2 cellular contexts compared by ENCODE assay signal in genomic region chrX:22634751-22635150, GRCh38.
TF ChIP-seq lines count a peak whose summit lies in the region.

No MANE protein-coding gene starts in this region.

TF ChIP-seq in IMR-90, 13 proteins besides CTCF, POLR2A, EP300 and RAD21 (continued from another document):
- TF ChIP-seq USF2 (IDR thresholded peaks at IDR 0.05; ENCODE audit: low read depth, low read length) (no peak), CEBPB (IDR thresholded peaks at IDR 0.05; ENCODE audit: low read depth, low read length) (no peak), MAZ (IDR thresholded peaks at IDR 0.05; ENCODE audit: borderline replicate concordance, low read depth, low read length) (no peak), RFX5 (IDR thresholded peaks at IDR 0.05; ENCODE audit: low read depth, low read length) (no peak), MXI1 (IDR thresholded peaks at IDR 0.05; ENCODE audit: borderline replicate concordance, low read depth, low read length) (no peak), BHLHE40 (IDR thresholded peaks at IDR 0.05; ENCODE audit: low read depth, low read length) (no peak), FOS (IDR thresholded peaks at IDR 0.05; ENCODE audit: low read depth, low read length) (no peak), RCOR1 (IDR thresholded peaks at IDR 0.05; ENCODE audit: insufficient replicate concordance, low read length) (no peak), NFE2L2 (IDR thresholded peaks at IDR 0.05; ENCODE audit: low read depth, low read length) (no peak), CHD1 (IDR thresholded peaks at IDR 0.05; ENCODE audit: low read depth, low read length) (no peak)
TF ChIP-seq in IMR-90: peak in this region for 0.

TF ChIP-seq in SK-N-SH, 30 proteins besides CTCF, POLR2A, EP300 and RAD21 (continued from another document):
- TF ChIP-seq USF1 (IDR thresholded peaks at IDR 0.05; ENCODE audit: borderline replicate concordance, low read depth): no peak
- TF ChIP-seq MAX (IDR thresholded peaks at IDR 0.05; ENCODE audit: low read depth): no peak
- no peak for TF ChIP-seq RXRA (IDR thresholded peaks at IDR 0.05; ENCODE audit: borderline replicate concordance, low read depth)
- TF ChIP-seq GATA2 (CRISPR knock-in tag; IDR thresholded peaks at IDR 0.05): no peak
- TF ChIP-seq TCF12 (IDR thresholded peaks at IDR 0.05): no peak
- TF ChIP-seq USF2 (IDR thresholded peaks at IDR 0.05; ENCODE audit: borderline replicate concordance, low read depth, low read length): no peak
- no peak for TF ChIP-seq PBX3 (IDR thresholded peaks at IDR 0.05)
- no peak for TF ChIP-seq REST (IDR thresholded peaks at IDR 0.05; ENCODE audit: low read depth, low read length)
